ENCODE assay signal across 1 cellular context in genomic region chr17:29954405-29954804, GRCh38.
TF ChIP-seq lines count a peak whose summit lies in the region.

No MANE protein-coding gene starts in this region.

TF ChIP-seq in H1, 55 proteins besides CTCF, POLR2A, EP300 and RAD21:
- TF ChIP-seq TAF7 (optimal IDR thresholded peaks at IDR 0.05; ENCODE audit: borderline replicate concordance, low read depth, low read length) (no peak), EGR1 (IDR thresholded peaks at IDR 0.05; ENCODE audit: borderline replicate concordance, low read depth, low read length) (no peak), SUZ12 (IDR thresholded peaks at IDR 0.05; ENCODE audit: low read length) (no peak), KDM5A (IDR thresholded peaks at IDR 0.05; ENCODE audit: low read length) (no peak), SIX5 (IDR thresholded peaks at IDR 0.05; ENCODE audit: low read depth, low read length) (no peak), KDM1A (IDR thresholded peaks at IDR 0.05; ENCODE audit: borderline replicate concordance, low read length) (no peak), CHD7 (IDR thresholded peaks at IDR 0.05; ENCODE audit: insufficient replicate concordance, low read length) (no peak), CHD2 (IDR thresholded peaks at IDR 0.05; ENCODE audit: low read length) (no peak), HDAC6 (IDR thresholded peaks at IDR 0.05; ENCODE audit: low read depth, low read length) (no peak)
- TF ChIP-seq, protein P1, sequence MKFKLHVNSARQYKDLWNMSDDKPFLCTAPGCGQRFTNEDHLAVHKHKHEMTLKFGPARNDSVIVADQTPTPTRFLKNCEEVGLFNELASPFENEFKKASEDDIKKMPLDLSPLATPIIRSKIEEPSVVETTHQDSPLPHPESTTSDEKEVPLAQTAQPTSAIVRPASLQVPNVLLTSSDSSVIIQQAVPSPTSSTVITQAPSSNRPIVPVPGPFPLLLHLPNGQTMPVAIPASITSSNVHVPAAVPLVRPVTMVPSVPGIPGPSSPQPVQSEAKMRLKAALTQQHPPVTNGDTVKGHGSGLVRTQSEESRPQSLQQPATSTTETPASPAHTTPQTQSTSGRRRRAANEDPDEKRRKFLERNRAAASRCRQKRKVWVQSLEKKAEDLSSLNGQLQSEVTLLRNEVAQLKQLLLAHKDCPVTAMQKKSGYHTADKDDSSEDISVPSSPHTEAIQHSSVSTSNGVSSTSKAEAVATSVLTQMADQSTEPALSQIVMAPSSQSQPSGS (IDR thresholded peaks at IDR 0.05; ENCODE audit: low read length), result no peak
